Comparison of ENCODE assay signal across 1 cellular context in genomic region chr14:103333754-103334643, GRCh38.
A peak's percentile ranks its signal among the peaks of the same experiment; 100 is the strongest.
TF ChIP-seq lines count a peak whose summit lies in the region.

Gene EIF5, plus strand, starts transcription at chr14:103334237. Its CDS starts 1,624 bp downstream, at chr14:103335861.

TF ChIP-seq in HEK293, 187 proteins besides CTCF, POLR2A, EP300 and RAD21 (continued from another document and continues in another):
- TF ChIP-seq ZNF596 (tag by site-specific recombination; IDR thresholded peaks at IDR 0.05) (peak; percentile 71), HOXA7 (CRISPR knock-in tag; IDR thresholded peaks at IDR 0.05; ENCODE audit: borderline replicate concordance) (no peak), RBAK (tag by site-specific recombination; IDR thresholded peaks at IDR 0.05) (no peak), ZNF16 (tag by site-specific recombination; IDR thresholded peaks at IDR 0.05; ENCODE audit: low read depth) (no peak), ZNF354C (tag by site-specific recombination; IDR thresholded peaks at IDR 0.05; ENCODE audit: borderline replicate concordance, low read depth) (no peak), ZFP69B (tag by site-specific recombination; IDR thresholded peaks at IDR 0.05) (peak; percentile 34; the same call in 1 of the 2 replicates), ZNF501 (tag by site-specific recombination; IDR thresholded peaks at IDR 0.05) (no peak; the same call in 1 of the 2 replicates), BCL11A (tag by site-specific recombination; IDR thresholded peaks at IDR 0.05; ENCODE audit: low read depth) (no peak), ZNF423 (tag by site-specific recombination; IDR thresholded peaks at IDR 0.05) (no peak), MZF1 (tag by site-specific recombination; IDR thresholded peaks at IDR 0.05; ENCODE audit: borderline replicate concordance) (no peak), ZNF19 (tag by site-specific recombination; IDR thresholded peaks at IDR 0.05; ENCODE audit: low read depth) (no peak), ZNF311 (tag by site-specific recombination; IDR thresholded peaks at IDR 0.05; ENCODE audit: borderline replicate concordance) (no peak), HOXC10 (CRISPR knock-in tag; IDR thresholded peaks at IDR 0.05) (no peak), ZNF248 (tag by site-specific recombination; IDR thresholded peaks at IDR 0.05) (no peak), ZNF394 (tag by site-specific recombination; IDR thresholded peaks at IDR 0.05; ENCODE audit: borderline replicate concordance) (no peak), ZBTB8A (tag by site-specific recombination; IDR thresholded peaks at IDR 0.05) (peak; percentile 39), KLF7 (tag by site-specific recombination; IDR thresholded peaks at IDR 0.05; ENCODE audit: borderline replicate concordance) (no peak), YY1 (tag by site-specific recombination; IDR thresholded peaks at IDR 0.05) (peak; percentile 88), REPIN1 (tag by site-specific recombination; IDR thresholded peaks at IDR 0.05; ENCODE audit: low read depth) (peak; percentile 84; the same call in 1 of the 2 replicates), SP2 (tag by site-specific recombination; IDR thresholded peaks at IDR 0.05) (peak; percentile 100), ZNF830 (tag by site-specific recombination; IDR thresholded peaks at IDR 0.05; ENCODE audit: low read depth) (no peak), ZFP3 (tag by site-specific recombination; IDR thresholded peaks at IDR 0.05; ENCODE audit: low read depth) (no peak), ZNF621 (tag by site-specific recombination; IDR thresholded peaks at IDR 0.05) (no peak), ZBTB20 (tag by site-specific recombination; IDR thresholded peaks at IDR 0.05) (peak; percentile 86), ZNF274 (IDR thresholded peaks at IDR 0.05; ENCODE audit: low read length) (no peak), ZNF274 (tag by site-specific recombination; IDR thresholded peaks at IDR 0.05; ENCODE audit: borderline replicate concordance) (no peak), ZNF324 (tag by site-specific recombination; IDR thresholded peaks at IDR 0.05) (peak; percentile 75; the same call in 1 of the 2 replicates), ZNF366 (tag by site-specific recombination; conservative IDR thresholded peaks at IDR 0.05) (0 out of 2 replicates have a peak, but pooled peaks have one; percentile 14), ZNF48 (tag by site-specific recombination; IDR thresholded peaks at IDR 0.05) (no peak), ZNF266 (tag by site-specific recombination; IDR thresholded peaks at IDR 0.05; ENCODE audit: low read depth) (no peak), ZNF133 (tag by site-specific recombination; IDR thresholded peaks at IDR 0.05) (no peak), GLIS2 (tag by site-specific recombination; IDR thresholded peaks at IDR 0.05) (peak; percentile 99), ZNF37A (tag by site-specific recombination; IDR thresholded peaks at IDR 0.05) (0 out of 2 replicates have a peak, but pooled peaks have one; percentile 14), ZNF140 (tag by site-specific recombination; IDR thresholded peaks at IDR 0.05) (no peak), ZNF529 (tag by site-specific recombination; IDR thresholded peaks at IDR 0.05; ENCODE audit: insufficient replicate concordance) (no peak), SALL2 (tag by site-specific recombination; IDR thresholded peaks at IDR 0.05; ENCODE audit: borderline replicate concordance) (no peak), WT1 (tag by site-specific recombination; IDR thresholded peaks at IDR 0.05) (peak; percentile 22), PBX3 (CRISPR knock-in tag; IDR thresholded peaks at IDR 0.05) (peak; percentile 90), ZNF488 (tag by site-specific recombination; IDR thresholded peaks at IDR 0.05) (no peak), MEIS1 (CRISPR knock-in tag; IDR thresholded peaks at IDR 0.05; ENCODE audit: borderline replicate concordance) (no peak), ZNF214 (tag by site-specific recombination; IDR thresholded peaks at IDR 0.05; ENCODE audit: borderline replicate concordance) (no peak), SP3 (tag by site-specific recombination; IDR thresholded peaks at IDR 0.05) (peak; percentile 94), MYNN (tag by site-specific recombination; IDR thresholded peaks at IDR 0.05; ENCODE audit: borderline replicate concordance) (no peak), ZFHX2 (tag by site-specific recombination; conservative IDR thresholded peaks at IDR 0.05) (peak; percentile 66; the same call in 1 of the 2 replicates), ZNF692 (tag by site-specific recombination; IDR thresholded peaks at IDR 0.05) (no peak), ZNF792 (tag by site-specific recombination; IDR thresholded peaks at IDR 0.05) (no peak), ZNF148 (tag by site-specific recombination; IDR thresholded peaks at IDR 0.05; ENCODE audit: borderline replicate concordance) (peak; percentile 56; the same call in 1 of the 2 replicates)
- TF ChIP-seq, protein P1, sequence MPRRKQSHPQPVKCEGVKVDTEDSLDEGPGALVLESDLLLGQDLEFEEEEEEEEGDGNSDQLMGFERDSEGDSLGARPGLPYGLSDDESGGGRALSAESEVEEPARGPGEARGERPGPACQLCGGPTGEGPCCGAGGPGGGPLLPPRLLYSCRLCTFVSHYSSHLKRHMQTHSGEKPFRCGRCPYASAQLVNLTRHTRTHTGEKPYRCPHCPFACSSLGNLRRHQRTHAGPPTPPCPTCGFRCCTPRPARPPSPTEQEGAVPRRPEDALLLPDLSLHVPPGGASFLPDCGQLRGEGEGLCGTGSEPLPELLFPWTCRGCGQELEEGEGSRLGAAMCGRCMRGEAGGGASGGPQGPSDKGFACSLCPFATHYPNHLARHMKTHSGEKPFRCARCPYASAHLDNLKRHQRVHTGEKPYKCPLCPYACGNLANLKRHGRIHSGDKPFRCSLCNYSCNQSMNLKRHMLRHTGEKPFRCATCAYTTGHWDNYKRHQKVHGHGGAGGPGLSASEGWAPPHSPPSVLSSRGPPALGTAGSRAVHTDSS (tag by site-specific recombination; IDR thresholded peaks at IDR 0.05) = no peak; the same call in 1 of the 2 replicates
- TF ChIP-seq, protein P2, sequence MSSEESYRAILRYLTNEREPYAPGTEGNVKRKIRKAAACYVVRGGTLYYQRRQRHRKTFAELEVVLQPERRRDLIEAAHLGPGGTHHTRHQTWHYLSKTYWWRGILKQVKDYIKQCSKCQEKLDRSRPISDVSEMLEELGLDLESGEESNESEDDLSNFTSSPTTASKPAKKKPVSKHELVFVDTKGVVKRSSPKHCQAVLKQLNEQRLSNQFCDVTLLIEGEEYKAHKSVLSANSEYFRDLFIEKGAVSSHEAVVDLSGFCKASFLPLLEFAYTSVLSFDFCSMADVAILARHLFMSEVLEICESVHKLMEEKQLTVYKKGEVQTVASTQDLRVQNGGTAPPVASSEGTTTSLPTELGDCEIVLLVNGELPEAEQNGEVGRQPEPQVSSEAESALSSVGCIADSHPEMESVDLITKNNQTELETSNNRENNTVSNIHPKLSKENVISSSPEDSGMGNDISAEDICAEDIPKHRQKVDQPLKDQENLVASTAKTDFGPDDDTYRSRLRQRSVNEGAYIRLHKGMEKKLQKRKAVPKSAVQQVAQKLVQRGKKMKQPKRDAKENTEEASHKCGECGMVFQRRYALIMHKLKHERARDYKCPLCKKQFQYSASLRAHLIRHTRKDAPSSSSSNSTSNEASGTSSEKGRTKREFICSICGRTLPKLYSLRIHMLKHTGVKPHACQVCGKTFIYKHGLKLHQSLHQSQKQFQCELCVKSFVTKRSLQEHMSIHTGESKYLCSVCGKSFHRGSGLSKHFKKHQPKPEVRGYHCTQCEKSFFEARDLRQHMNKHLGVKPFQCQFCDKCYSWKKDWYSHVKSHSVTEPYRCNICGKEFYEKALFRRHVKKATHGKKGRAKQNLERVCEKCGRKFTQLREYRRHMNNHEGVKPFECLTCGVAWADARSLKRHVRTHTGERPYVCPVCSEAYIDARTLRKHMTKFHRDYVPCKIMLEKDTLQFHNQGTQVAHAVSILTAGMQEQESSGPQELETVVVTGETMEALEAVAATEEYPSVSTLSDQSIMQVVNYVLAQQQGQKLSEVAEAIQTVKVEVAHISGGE (tag by site-specific recombination; conservative IDR thresholded peaks at IDR 0.05; ENCODE audit: low read depth) = peak; percentile 39
- TF ChIP-seq, protein P3, sequence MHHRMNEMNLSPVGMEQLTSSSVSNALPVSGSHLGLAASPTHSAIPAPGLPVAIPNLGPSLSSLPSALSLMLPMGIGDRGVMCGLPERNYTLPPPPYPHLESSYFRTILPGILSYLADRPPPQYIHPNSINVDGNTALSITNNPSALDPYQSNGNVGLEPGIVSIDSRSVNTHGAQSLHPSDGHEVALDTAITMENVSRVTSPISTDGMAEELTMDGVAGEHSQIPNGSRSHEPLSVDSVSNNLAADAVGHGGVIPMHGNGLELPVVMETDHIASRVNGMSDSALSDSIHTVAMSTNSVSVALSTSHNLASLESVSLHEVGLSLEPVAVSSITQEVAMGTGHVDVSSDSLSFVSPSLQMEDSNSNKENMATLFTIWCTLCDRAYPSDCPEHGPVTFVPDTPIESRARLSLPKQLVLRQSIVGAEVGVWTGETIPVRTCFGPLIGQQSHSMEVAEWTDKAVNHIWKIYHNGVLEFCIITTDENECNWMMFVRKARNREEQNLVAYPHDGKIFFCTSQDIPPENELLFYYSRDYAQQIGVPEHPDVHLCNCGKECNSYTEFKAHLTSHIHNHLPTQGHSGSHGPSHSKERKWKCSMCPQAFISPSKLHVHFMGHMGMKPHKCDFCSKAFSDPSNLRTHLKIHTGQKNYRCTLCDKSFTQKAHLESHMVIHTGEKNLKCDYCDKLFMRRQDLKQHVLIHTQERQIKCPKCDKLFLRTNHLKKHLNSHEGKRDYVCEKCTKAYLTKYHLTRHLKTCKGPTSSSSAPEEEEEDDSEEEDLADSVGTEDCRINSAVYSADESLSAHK (tag by site-specific recombination; IDR thresholded peaks at IDR 0.05) = peak; percentile 55; the same call in 1 of the 2 replicates
- TF ChIP-seq, protein P4, sequence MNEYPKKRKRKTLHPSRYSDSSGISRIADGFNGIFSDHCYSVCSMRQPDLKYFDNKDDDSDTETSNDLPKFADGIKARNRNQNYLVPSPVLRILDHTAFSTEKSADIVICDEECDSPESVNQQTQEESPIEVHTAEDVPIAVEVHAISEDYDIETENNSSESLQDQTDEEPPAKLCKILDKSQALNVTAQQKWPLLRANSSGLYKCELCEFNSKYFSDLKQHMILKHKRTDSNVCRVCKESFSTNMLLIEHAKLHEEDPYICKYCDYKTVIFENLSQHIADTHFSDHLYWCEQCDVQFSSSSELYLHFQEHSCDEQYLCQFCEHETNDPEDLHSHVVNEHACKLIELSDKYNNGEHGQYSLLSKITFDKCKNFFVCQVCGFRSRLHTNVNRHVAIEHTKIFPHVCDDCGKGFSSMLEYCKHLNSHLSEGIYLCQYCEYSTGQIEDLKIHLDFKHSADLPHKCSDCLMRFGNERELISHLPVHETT (tag by site-specific recombination; IDR thresholded peaks at IDR 0.05) = peak; percentile 87
- TF ChIP-seq, protein P5, sequence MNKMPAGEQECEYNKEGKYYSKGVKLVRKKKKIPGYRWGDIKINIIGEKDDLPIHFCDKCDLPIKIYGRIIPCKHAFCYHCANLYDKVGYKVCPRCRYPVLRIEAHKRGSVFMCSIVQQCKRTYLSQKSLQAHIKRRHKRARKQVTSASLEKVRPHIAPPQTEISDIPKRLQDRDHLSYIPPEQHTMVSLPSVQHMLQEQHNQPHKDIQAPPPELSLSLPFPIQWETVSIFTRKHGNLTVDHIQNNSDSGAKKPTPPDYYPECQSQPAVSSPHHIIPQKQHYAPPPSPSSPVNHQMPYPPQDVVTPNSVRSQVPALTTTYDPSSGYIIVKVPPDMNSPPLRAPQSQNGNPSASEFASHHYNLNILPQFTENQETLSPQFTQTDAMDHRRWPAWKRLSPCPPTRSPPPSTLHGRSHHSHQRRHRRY (tag by site-specific recombination; IDR thresholded peaks at IDR 0.05) = no peak
- TF ChIP-seq, protein P6, sequence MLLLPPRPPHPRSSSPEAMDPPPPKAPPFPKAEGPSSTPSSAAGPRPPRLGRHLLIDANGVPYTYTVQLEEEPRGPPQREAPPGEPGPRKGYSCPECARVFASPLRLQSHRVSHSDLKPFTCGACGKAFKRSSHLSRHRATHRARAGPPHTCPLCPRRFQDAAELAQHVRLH (tag by site-specific recombination; IDR thresholded peaks at IDR 0.05) = 0 out of 2 replicates have a peak, but pooled peaks have one; percentile 28
